1 cellular context compared by ENCODE assay signal in the genomic region with DNA sequence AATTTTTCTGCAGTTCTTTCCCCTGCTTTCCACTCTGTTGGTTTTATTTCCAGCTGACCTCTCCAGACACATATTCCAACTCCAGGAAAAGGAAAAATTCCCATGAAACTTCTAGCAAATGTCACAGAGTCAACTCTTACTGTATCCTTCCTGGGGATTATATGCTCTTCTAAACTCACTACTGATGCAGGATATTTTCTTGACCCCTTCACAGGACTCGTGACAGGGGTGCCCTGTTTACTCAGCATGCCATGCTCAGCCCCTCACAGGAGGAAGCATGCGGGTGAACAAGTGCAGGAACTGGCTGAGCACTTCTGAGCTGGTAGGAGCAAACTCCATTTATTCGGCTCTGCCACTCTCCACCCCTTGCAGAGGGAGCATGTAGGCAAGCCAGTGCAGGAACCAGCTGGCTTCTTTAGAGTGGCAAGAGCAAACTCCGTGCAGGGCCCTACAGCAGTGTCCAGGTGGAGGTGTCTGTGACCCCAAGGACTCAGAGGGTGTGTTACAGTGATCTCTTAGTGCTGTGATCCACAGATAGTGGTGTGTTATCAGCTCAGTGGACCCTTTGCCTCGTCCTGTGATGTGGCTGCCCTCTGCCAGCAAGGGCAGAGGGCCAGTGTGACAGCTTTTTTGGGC.
TF ChIP-seq lines count a peak whose summit lies in the region.

No MANE protein-coding gene starts in this region.

TF ChIP-seq in endothelial cell of umbilical vein, 7 proteins besides CTCF, POLR2A, EP300 and RAD21 (continued from another document):
- TF ChIP-seq JUN (IDR thresholded peaks at IDR 0.05; ENCODE audit: borderline replicate concordance, insufficient read depth, insufficient read length, low read depth): no peak
- no peak for TF ChIP-seq GATA2 (IDR thresholded peaks at IDR 0.05; ENCODE audit: insufficient read depth, insufficient read length, low read depth, low read length)
- no peak for TF ChIP-seq EZH2 (IDR thresholded peaks at IDR 0.05; ENCODE audit: borderline replicate concordance, low read depth, low read length, severe bottlenecking)
- no peak for TF ChIP-seq MYC (IDR thresholded peaks at IDR 0.05; ENCODE audit: low read depth, low read length)
- no peak for TF ChIP-seq FOS (IDR thresholded peaks at IDR 0.05; ENCODE audit: borderline replicate concordance, insufficient read depth, low read length)
- no peak for TF ChIP-seq POLR2AphosphoS5 (IDR thresholded peaks at IDR 0.05; ENCODE audit: insufficient read depth, low read depth, low read length)
